In the genomic region with DNA sequence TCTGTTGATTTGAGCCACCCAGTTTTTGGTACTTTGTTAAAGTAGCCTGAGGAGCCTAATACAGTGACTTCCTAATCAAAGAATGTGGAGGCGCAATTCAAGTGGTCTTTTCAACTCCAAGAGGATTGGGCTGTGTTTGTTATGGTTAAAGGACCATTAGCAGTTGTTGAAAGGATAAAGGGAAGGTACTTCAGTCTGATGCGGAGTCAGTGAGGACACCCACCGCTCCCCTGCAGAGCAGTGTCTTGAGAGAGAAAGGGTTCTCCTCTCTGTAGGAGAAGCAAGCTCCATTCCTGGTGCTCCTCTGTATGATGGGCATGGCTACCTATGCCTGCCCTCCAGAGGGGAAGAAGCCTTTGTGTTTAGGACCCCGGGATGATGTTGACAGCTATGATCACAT, we compare ENCODE assay signal across 24 cellular contexts.
"Had no signal": no experiment of that assay in that cellular context is flagged by ENCODE, and none has a peak within 500 bp of the region (broad histone marks: within the 10 kb centered on the region; RNA-seq: fewer than 3 reads in every experiment).

No MANE protein-coding gene starts in this region.

- H3K27me3 Mint-ChIP-seq: activated CD4-positive, alpha-beta T cell treated with anti-CD3 and anti-CD28 coated beads for 36 hours; activated CD8-positive, alpha-beta T cell treated with anti-CD3 and anti-CD28 coated beads for 36 hours had no signal

- H3K4me3 Mint-ChIP-seq: activated CD4-positive, alpha-beta T cell treated with anti-CD3 and anti-CD28 coated beads for 36 hours; activated CD8-positive, alpha-beta T cell treated with anti-CD3 and anti-CD28 coated beads for 36 hours; activated naive CD4-positive, alpha-beta T cell treated with anti-CD3 and anti-CD28 coated beads, Interleukin-2, amount 50 U/mL, for 24 hours had no signal

- DNase-seq: activated CD4-positive, alpha-beta T cell treated with anti-CD3 and anti-CD28 coated beads for 36 hours; activated CD4-positive, alpha-beta T cell treated with anti-CD3 and anti-CD28 coated beads, Interleukin-2, amount 50 U/mL, for 1 hour; activated CD8-positive, alpha-beta memory T cell treated with anti-CD3 and anti-CD28 coated beads, Interleukin-2, amount 50 U/mL, for 4 hours; activated CD8-positive, alpha-beta T cell treated with anti-CD3 and anti-CD28 coated beads for 36 hours; activated T-cell treated with anti-CD3 and anti-CD28 coated beads, Interleukin-2, amount 50 U/mL, for 1 hour; body of pancreas; central memory CD4-positive, alpha-beta T cell; Karpas-422; MM.1S; NCI-H1105; NCI-H1436; NCI-H1694 treated with DMSO at 0.1 percent for 48 hours; NCI-H2029 treated with DMSO at 0.1 percent for 48 hours; NCI-H2227 treated with DMSO at 0.1 percent for 48 hours; NCI-H446 treated with DMSO at 0.1 percent for 48 hours; NCI-H526 treated with DMSO at 0.1 percent for 48 hours; OCI-M1; Peyer's patch; Right ventricle myocardium superior; SJCRH30; SK-N-SH; T-helper 1 cell had no signal

- H3K4me1 Mint-ChIP-seq: activated CD4-positive, alpha-beta T cell treated with anti-CD3 and anti-CD28 coated beads for 36 hours; activated naive CD4-positive, alpha-beta T cell treated with anti-CD3 and anti-CD28 coated beads, Interleukin-2, amount 50 U/mL, for 24 hours had no signal

- H3K27ac Mint-ChIP-seq: activated CD4-positive, alpha-beta T cell treated with anti-CD3 and anti-CD28 coated beads for 36 hours; activated CD8-positive, alpha-beta T cell treated with anti-CD3 and anti-CD28 coated beads for 36 hours; activated naive CD4-positive, alpha-beta T cell treated with anti-CD3 and anti-CD28 coated beads, Interleukin-2, amount 50 U/mL, for 24 hours had no signal

- ATAC-seq: activated CD4-positive, alpha-beta T cell treated with anti-CD3 and anti-CD28 coated beads for 36 hours; activated CD8-positive, alpha-beta T cell treated with anti-CD3 and anti-CD28 coated beads for 36 hours; body of pancreas; K562 had no signal

- H3K36me3 Mint-ChIP-seq: activated naive CD4-positive, alpha-beta T cell treated with anti-CD3 and anti-CD28 coated beads, Interleukin-2, amount 50 U/mL, for 24 hours had no signal

- H3K9me3 Mint-ChIP-seq: activated CD8-positive, alpha-beta T cell treated with anti-CD3 and anti-CD28 coated beads for 36 hours; activated naive CD4-positive, alpha-beta T cell treated with anti-CD3 and anti-CD28 coated beads, Interleukin-2, amount 50 U/mL, for 24 hours had no signal
